ENCODE assay signal across 1 cellular context in the genomic region with DNA sequence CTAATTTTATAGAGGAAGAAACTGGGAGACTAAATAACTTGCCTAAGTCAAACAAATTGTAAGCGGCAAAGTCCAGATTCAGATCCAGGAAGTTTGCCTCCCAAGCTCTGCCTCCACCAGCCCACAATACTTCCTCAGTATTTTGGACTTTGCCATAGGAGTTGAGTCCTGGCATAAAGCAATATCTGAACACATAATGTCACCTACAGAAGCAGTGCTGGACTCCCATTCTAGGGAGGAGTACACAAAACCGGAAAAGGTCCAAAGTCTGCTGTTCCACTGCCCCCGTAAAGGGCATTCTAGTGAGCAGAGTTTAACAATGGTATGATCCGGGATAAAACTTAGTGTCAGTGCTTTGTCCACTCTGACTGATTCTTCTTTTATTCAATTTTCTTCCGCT.
A peak's percentile ranks its signal among the peaks of the same experiment; 100 is the strongest.
TF ChIP-seq lines count a peak whose summit lies in the region.

No MANE protein-coding gene starts in this region.

TF ChIP-seq in HepG2, 621 proteins besides CTCF, POLR2A, EP300 and RAD21 (continued from another document and continues in another):
- TF ChIP-seq, protein P1, sequence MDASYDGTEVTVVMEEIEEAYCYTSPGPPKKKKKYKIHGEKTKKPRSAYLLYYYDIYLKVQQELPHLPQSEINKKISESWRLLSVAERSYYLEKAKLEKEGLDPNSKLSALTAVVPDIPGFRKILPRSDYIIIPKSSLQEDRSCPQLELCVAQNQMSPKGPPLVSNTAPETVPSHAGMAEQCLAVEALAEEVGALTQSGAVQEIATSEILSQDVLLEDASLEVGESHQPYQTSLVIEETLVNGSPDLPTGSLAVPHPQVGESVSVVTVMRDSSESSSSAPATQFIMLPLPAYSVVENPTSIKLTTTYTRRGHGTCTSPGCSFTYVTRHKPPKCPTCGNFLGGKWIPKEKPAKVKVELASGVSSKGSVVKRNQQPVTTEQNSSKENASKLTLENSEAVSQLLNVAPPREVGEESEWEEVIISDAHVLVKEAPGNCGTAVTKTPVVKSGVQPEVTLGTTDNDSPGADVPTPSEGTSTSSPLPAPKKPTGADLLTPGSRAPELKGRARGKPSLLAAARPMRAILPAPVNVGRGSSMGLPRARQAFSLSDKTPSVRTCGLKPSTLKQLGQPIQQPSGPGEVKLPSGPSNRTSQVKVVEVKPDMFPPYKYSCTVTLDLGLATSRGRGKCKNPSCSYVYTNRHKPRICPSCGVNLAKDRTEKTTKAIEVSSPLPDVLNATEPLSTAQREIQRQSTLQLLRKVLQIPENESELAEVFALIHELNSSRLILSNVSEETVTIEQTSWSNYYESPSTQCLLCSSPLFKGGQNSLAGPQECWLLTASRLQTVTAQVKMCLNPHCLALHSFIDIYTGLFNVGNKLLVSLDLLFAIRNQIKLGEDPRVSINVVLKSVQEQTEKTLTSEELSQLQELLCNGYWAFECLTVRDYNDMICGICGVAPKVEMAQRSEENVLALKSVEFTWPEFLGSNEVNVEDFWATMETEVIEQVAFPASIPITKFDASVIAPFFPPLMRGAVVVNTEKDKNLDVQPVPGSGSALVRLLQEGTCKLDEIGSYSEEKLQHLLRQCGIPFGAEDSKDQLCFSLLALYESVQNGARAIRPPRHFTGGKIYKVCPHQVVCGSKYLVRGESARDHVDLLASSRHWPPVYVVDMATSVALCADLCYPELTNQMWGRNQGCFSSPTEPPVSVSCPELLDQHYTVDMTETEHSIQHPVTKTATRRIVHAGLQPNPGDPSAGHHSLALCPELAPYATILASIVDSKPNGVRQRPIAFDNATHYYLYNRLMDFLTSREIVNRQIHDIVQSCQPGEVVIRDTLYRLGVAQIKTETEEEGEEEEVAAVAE (CRISPR knock-in tag; IDR thresholded peaks at IDR 0.05; ENCODE audit: borderline replicate concordance) = no peak
- TF ChIP-seq U2AF1 (optimal IDR thresholded peaks at IDR 0.05; ENCODE audit: low read depth, low read length) (no peak), ELF3 (CRISPR knock-in tag; IDR thresholded peaks at IDR 0.05) (peak; percentile 96), ZNF75D (CRISPR knock-in tag; IDR thresholded peaks at IDR 0.05; ENCODE audit: borderline replicate concordance) (no peak), ZFP36L2 (CRISPR knock-in tag; IDR thresholded peaks at IDR 0.05) (no peak), ZC3H4 (CRISPR knock-in tag; IDR thresholded peaks at IDR 0.05; ENCODE audit: borderline replicate concordance) (no peak), KDM1A (CRISPR knock-in tag; IDR thresholded peaks at IDR 0.05) (0 out of 2 replicates have a peak, but pooled peaks have one; percentile 20), TCF7 (IDR thresholded peaks at IDR 0.05; ENCODE audit: low read depth) (no peak), PAF1 (CRISPR knock-in tag; IDR thresholded peaks at IDR 0.05) (no peak), ZBTB3 (CRISPR knock-in tag; IDR thresholded peaks at IDR 0.05; ENCODE audit: borderline replicate concordance, low read depth) (no peak), ZNF383 (CRISPR knock-in tag; IDR thresholded peaks at IDR 0.05; ENCODE audit: borderline replicate concordance) (no peak), TSC22D2 (CRISPR knock-in tag; IDR thresholded peaks at IDR 0.05; ENCODE audit: borderline replicate concordance) (no peak), ZNF879 (CRISPR knock-in tag; IDR thresholded peaks at IDR 0.05) (no peak), RNF2 (conservative IDR thresholded peaks at IDR 0.05; ENCODE audit: low read depth) (no peak), ARID2 (CRISPR knock-in tag; IDR thresholded peaks at IDR 0.05; ENCODE audit: borderline replicate concordance) (no peak), CHCHD3 (CRISPR knock-in tag; IDR thresholded peaks at IDR 0.05) (no peak), MTF1 (CRISPR knock-in tag; IDR thresholded peaks at IDR 0.05) (no peak), POLR2AphosphoS2 (IDR thresholded peaks at IDR 0.05; ENCODE audit: low read depth, low read length) (no peak), FIP1L1 (IDR thresholded peaks at IDR 0.05; ENCODE audit: borderline replicate concordance, insufficient read depth, low read depth, low read length) (no peak), TCF12 (IDR thresholded peaks at IDR 0.05) (no peak), TCF12 (CRISPR knock-in tag; IDR thresholded peaks at IDR 0.05) (no peak), TBX3 (IDR thresholded peaks at IDR 0.05; ENCODE audit: borderline replicate concordance) (no peak), KLF6 (CRISPR knock-in tag; IDR thresholded peaks at IDR 0.05) (no peak), ZNF83 (CRISPR knock-in tag; IDR thresholded peaks at IDR 0.05; ENCODE audit: borderline replicate concordance) (no peak)
- TF ChIP-seq, protein P2, sequence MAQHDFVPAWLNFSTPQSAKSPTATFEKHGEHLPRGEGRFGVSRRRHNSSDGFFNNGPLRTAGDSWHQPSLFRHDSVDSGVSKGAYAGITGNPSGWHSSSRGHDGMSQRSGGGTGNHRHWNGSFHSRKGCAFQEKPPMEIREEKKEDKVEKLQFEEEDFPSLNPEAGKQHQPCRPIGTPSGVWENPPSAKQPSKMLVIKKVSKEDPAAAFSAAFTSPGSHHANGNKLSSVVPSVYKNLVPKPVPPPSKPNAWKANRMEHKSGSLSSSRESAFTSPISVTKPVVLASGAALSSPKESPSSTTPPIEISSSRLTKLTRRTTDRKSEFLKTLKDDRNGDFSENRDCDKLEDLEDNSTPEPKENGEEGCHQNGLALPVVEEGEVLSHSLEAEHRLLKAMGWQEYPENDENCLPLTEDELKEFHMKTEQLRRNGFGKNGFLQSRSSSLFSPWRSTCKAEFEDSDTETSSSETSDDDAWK (CRISPR knock-in tag; IDR thresholded peaks at IDR 0.05) = no peak
- TF ChIP-seq, protein P3, sequence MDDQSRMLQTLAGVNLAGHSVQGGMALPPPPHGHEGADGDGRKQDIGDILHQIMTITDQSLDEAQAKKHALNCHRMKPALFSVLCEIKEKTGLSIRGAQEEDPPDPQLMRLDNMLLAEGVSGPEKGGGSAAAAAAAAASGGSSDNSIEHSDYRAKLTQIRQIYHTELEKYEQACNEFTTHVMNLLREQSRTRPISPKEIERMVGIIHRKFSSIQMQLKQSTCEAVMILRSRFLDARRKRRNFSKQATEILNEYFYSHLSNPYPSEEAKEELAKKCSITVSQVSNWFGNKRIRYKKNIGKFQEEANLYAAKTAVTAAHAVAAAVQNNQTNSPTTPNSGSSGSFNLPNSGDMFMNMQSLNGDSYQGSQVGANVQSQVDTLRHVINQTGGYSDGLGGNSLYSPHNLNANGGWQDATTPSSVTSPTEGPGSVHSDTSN (CRISPR knock-in tag; IDR thresholded peaks at IDR 0.05; ENCODE audit: borderline replicate concordance) = no peak
- TF ChIP-seq, protein P4, sequence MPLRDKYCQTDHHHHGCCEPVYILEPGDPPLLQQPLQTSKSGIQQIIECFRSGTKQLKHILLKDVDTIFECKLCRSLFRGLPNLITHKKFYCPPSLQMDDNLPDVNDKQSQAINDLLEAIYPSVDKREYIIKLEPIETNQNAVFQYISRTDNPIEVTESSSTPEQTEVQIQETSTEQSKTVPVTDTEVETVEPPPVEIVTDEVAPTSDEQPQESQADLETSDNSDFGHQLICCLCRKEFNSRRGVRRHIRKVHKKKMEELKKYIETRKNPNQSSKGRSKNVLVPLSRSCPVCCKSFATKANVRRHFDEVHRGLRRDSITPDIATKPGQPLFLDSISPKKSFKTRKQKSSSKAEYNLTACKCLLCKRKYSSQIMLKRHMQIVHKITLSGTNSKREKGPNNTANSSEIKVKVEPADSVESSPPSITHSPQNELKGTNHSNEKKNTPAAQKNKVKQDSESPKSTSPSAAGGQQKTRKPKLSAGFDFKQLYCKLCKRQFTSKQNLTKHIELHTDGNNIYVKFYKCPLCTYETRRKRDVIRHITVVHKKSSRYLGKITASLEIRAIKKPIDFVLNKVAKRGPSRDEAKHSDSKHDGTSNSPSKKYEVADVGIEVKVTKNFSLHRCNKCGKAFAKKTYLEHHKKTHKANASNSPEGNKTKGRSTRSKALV (CRISPR knock-in tag; IDR thresholded peaks at IDR 0.05) = no peak
- TF ChIP-seq, protein P5, sequence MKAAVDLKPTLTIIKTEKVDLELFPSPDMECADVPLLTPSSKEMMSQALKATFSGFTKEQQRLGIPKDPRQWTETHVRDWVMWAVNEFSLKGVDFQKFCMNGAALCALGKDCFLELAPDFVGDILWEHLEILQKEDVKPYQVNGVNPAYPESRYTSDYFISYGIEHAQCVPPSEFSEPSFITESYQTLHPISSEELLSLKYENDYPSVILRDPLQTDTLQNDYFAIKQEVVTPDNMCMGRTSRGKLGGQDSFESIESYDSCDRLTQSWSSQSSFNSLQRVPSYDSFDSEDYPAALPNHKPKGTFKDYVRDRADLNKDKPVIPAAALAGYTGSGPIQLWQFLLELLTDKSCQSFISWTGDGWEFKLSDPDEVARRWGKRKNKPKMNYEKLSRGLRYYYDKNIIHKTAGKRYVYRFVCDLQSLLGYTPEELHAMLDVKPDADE (CRISPR knock-in tag; IDR thresholded peaks at IDR 0.05) = no peak
- TF ChIP-seq, protein P6, sequence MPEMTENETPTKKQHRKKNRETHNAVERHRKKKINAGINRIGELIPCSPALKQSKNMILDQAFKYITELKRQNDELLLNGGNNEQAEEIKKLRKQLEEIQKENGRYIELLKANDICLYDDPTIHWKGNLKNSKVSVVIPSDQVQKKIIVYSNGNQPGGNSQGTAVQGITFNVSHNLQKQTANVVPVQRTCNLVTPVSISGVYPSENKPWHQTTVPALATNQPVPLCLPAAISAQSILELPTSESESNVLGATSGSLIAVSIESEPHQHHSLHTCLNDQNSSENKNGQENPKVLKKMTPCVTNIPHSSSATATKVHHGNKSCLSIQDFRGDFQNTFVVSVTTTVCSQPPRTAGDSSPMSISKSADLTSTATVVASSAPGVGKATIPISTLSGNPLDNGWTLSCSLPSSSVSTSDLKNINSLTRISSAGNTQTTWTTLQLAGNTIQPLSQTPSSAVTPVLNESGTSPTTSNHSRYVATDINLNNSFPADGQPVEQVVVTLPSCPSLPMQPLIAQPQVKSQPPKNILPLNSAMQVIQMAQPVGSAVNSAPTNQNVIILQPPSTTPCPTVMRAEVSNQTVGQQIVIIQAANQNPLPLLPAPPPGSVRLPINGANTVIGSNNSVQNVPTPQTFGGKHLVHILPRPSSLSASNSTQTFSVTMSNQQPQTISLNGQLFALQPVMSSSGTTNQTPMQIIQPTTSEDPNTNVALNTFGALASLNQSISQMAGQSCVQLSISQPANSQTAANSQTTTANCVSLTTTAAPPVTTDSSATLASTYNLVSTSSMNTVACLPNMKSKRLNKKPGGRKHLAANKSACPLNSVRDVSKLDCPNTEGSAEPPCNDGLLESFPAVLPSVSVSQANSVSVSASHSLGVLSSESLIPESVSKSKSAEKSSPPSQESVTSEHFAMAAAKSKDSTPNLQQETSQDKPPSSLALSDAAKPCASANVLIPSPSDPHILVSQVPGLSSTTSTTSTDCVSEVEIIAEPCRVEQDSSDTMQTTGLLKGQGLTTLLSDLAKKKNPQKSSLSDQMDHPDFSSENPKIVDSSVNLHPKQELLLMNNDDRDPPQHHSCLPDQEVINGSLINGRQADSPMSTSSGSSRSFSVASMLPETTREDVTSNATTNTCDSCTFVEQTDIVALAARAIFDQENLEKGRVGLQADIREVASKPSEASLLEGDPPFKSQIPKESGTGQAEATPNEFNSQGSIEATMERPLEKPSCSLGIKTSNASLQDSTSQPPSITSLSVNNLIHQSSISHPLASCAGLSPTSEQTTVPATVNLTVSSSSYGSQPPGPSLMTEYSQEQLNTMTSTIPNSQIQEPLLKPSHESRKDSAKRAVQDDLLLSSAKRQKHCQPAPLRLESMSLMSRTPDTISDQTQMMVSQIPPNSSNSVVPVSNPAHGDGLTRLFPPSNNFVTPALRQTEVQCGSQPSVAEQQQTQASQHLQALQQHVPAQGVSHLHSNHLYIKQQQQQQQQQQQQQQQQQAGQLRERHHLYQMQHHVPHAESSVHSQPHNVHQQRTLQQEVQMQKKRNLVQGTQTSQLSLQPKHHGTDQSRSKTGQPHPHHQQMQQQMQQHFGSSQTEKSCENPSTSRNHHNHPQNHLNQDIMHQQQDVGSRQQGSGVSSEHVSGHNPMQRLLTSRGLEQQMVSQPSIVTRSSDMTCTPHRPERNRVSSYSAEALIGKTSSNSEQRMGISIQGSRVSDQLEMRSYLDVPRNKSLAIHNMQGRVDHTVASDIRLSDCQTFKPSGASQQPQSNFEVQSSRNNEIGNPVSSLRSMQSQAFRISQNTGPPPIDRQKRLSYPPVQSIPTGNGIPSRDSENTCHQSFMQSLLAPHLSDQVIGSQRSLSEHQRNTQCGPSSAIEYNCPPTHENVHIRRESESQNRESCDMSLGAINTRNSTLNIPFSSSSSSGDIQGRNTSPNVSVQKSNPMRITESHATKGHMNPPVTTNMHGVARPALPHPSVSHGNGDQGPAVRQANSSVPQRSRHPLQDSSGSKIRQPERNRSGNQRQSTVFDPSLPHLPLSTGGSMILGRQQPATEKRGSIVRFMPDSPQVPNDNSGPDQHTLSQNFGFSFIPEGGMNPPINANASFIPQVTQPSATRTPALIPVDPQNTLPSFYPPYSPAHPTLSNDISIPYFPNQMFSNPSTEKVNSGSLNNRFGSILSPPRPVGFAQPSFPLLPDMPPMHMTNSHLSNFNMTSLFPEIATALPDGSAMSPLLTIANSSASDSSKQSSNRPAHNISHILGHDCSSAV (CRISPR knock-in tag; IDR thresholded peaks at IDR 0.05; ENCODE audit: borderline replicate concordance) = no peak
- TF ChIP-seq, protein P7, sequence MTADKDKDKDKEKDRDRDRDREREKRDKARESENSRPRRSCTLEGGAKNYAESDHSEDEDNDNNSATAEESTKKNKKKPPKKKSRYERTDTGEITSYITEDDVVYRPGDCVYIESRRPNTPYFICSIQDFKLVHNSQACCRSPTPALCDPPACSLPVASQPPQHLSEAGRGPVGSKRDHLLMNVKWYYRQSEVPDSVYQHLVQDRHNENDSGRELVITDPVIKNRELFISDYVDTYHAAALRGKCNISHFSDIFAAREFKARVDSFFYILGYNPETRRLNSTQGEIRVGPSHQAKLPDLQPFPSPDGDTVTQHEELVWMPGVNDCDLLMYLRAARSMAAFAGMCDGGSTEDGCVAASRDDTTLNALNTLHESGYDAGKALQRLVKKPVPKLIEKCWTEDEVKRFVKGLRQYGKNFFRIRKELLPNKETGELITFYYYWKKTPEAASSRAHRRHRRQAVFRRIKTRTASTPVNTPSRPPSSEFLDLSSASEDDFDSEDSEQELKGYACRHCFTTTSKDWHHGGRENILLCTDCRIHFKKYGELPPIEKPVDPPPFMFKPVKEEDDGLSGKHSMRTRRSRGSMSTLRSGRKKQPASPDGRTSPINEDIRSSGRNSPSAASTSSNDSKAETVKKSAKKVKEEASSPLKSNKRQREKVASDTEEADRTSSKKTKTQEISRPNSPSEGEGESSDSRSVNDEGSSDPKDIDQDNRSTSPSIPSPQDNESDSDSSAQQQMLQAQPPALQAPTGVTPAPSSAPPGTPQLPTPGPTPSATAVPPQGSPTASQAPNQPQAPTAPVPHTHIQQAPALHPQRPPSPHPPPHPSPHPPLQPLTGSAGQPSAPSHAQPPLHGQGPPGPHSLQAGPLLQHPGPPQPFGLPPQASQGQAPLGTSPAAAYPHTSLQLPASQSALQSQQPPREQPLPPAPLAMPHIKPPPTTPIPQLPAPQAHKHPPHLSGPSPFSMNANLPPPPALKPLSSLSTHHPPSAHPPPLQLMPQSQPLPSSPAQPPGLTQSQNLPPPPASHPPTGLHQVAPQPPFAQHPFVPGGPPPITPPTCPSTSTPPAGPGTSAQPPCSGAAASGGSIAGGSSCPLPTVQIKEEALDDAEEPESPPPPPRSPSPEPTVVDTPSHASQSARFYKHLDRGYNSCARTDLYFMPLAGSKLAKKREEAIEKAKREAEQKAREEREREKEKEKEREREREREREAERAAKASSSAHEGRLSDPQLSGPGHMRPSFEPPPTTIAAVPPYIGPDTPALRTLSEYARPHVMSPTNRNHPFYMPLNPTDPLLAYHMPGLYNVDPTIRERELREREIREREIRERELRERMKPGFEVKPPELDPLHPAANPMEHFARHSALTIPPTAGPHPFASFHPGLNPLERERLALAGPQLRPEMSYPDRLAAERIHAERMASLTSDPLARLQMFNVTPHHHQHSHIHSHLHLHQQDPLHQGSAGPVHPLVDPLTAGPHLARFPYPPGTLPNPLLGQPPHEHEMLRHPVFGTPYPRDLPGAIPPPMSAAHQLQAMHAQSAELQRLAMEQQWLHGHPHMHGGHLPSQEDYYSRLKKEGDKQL (CRISPR knock-in tag; IDR thresholded peaks at IDR 0.05; ENCODE audit: low read depth) = no peak
